Comparison of ENCODE assay signal across 8 cellular contexts in genomic region chr13:21059641-21060040, GRCh38. TPM values are rescaled to one million over a fixed set of nuclear protein-coding genes. Genes with fewer than 3 reads are reported as not detected.
DNase-seq lines count a peak whose midpoint lies in the region; ATAC-seq, FAIRE-seq and TF ChIP-seq lines count a peak whose summit lies in the region.
"Not testable (repeated sequence)": the region's sequence is repeated elsewhere in the genome, so short reads cannot be mapped to it uniquely, and the experiment has no call there.

No MANE protein-coding gene starts in this region.

- TF ChIP-seq CTCF in A549 (IDR thresholded peaks at IDR 0.05); HFF-Myc (IDR thresholded peaks at IDR 0.05; ENCODE audit: low read depth, low read length, missing control alignments); WI38 (IDR thresholded peaks at IDR 0.05; ENCODE audit: low read depth, low read length); astrocyte of the spinal cord (IDR thresholded peaks at IDR 0.05; ENCODE audit: low read depth, low read length); keratinocyte (optimal IDR thresholded peaks at IDR 0.05 in 1 of 3, IDR thresholded peaks at IDR 0.05 in 1 of 3, conservative IDR thresholded peaks at IDR 0.05 in 1 of 3; ENCODE audit: extremely low read depth in 1 of 3, insufficient read depth in 2 of 3, low read length in 3 of 3); nephron progenitor cell (IDR thresholded peaks at IDR 0.05); smooth muscle cell (IDR thresholded peaks at IDR 0.05; ENCODE audit: borderline replicate concordance, insufficient read depth, poor library complexity, severe bottlenecking): not testable (repeated sequence)

- H3K79me2 ChIP-seq in keratinocyte (ENCODE audit: control insufficient read depth, insufficient read depth, low read length) (peaks cover 54% of the 10 kb centered on the region), smooth muscle cell (ENCODE audit: low read depth) (peaks cover 64% of the 10 kb centered on the region)

- CTCF ChIA-PET in A549 (lab: Yijun Ruan, JAX) = interaction anchor here (1.3 to 1.6 kb wide), 3 partner anchors 18 to 116 kb away, joined by 3 read pairs; no protein-coding TSS in a partner anchor

- not testable (repeated sequence) for H3K36me3 Mint-ChIP-seq in nephron progenitor cell (ENCODE audit: low read depth)

- H3K9me3 ChIP-seq in A549; esophagus (ENCODE audit: control insufficient read depth in 2 of 2, insufficient read depth in 1 of 2, low read depth in 1 of 2, low read length in 1 of 2); keratinocyte (ENCODE audit: control insufficient read depth, low read depth, low read length); smooth muscle cell (replicated peaks; ENCODE audit: low read depth): not testable (repeated sequence)

- peaks cover 32% of the 10 kb centered on the region for H3K4me1 Mint-ChIP-seq in nephron progenitor cell

- FAIRE-seq in A549 (lab: Jason Lieb, UNC); keratinocyte (lab: Jason Lieb, UNC): not testable (repeated sequence)

- not testable (repeated sequence) for H3K9me1 ChIP-seq in keratinocyte (ENCODE audit: control insufficient read depth, extremely low read depth, insufficient read depth, low read length)

- TF ChIP-seq EP300 in A549 (IDR thresholded peaks at IDR 0.05) = not testable (repeated sequence)

- H3K27ac ChIP-seq in A549 = peak overlapping the region; percentile 95 to 100; a peak in 4 of 6 replicates
- H3K27ac ChIP-seq in esophagus (ENCODE audit: low read depth in 2 of 2, low read length in 1 of 2) = peak overlapping the region; percentile 98 to 99
- not testable (repeated sequence) for H3K27ac ChIP-seq in keratinocyte (ENCODE audit: control insufficient read depth, insufficient read depth, low read length)
- H3K27ac ChIP-seq in smooth muscle cell (ENCODE audit: low read depth) = peak overlapping the region; percentile 99

- ATAC-seq in A549 = not testable (repeated sequence)

- H3K4me1 ChIP-seq in A549 = peaks cover 39% of the 10 kb centered on the region; the same call in 2 of the 3 replicates
- not testable (repeated sequence) for H3K4me1 ChIP-seq in esophagus (ENCODE audit: control insufficient read depth in 2 of 2, insufficient read depth in 2 of 2, low read length in 1 of 2)
- H3K4me1 ChIP-seq in keratinocyte (ENCODE audit: control insufficient read depth, extremely low read depth, insufficient read depth, low read length) = peaks cover 10% of the 10 kb centered on the region
- H3K4me1 ChIP-seq in smooth muscle cell (ENCODE audit: low read depth) = peaks cover 26% of the 10 kb centered on the region

- H3F3A ChIP-seq in smooth muscle cell (ENCODE audit: low read depth) = not testable (repeated sequence)

- not testable (repeated sequence) for H3K9me3 Mint-ChIP-seq in nephron progenitor cell

- H3K4me3 Mint-ChIP-seq in nephron progenitor cell = peak overlapping the region; percentile 85

- H3K4me2 ChIP-seq in A549 (peak overlapping the region; percentile 81), keratinocyte (ENCODE audit: control insufficient read depth, extremely low read depth, insufficient read depth, low read depth, low read length) (peak overlapping the region; percentile 80), smooth muscle cell (peak overlapping the region; percentile 90)

- TF ChIP-seq RAD21 in A549 (conservative IDR thresholded peaks at IDR 0.05 in 1 of 2, IDR thresholded peaks at IDR 0.05 in 1 of 2) = not testable (repeated sequence)

- H2AFZ ChIP-seq in keratinocyte (ENCODE audit: control insufficient read depth, low read length); smooth muscle cell (ENCODE audit: low read depth): not testable (repeated sequence)

- H3K27ac Mint-ChIP-seq in nephron progenitor cell = not testable (repeated sequence)

- not testable (repeated sequence) for H3K27me3 Mint-ChIP-seq in nephron progenitor cell (ENCODE audit: low read depth, poor library complexity)

- not testable (repeated sequence) for H3K27me3 ChIP-seq in esophagus (ENCODE audit: control insufficient read depth in 1 of 2, insufficient read depth in 2 of 2, low read length in 2 of 2); keratinocyte (ENCODE audit: control insufficient read depth, extremely low read depth, insufficient read depth, low read length); smooth muscle cell (ENCODE audit: low read depth)

- not testable (repeated sequence) for H4K20me1 ChIP-seq in keratinocyte (ENCODE audit: control insufficient read depth, extremely low read depth, insufficient read depth, low read length)
- peaks cover 58% of the 10 kb centered on the region for H4K20me1 ChIP-seq in smooth muscle cell (ENCODE audit: low read depth)

- TF ChIP-seq POLR2A in A549 (IDR thresholded peaks at IDR 0.05; ENCODE audit: low read length) = not testable (repeated sequence)

- dilution Hi-C loops in keratinocyte (cut with MboI; ENCODE audit: extremely low pct_ligation_motif_present, low sequenced_read_pairs) = not testable (repeated sequence)

- H3K4me3 ChIP-seq in A549 (peak overlapping the region; percentile 69), HFF-Myc (replicated peaks; ENCODE audit: low read depth, low read length) (peak overlapping the region; percentile 87), WI38 (ENCODE audit: low read depth, low read length) (peak overlapping the region; percentile 89), astrocyte of the spinal cord (ENCODE audit: low read depth, low read length) (peak overlapping the region; percentile 65), esophagus (ENCODE audit: low read depth in 1 of 2, low read length in 2 of 2) (peak overlapping the region; percentile 85 to 88), keratinocyte (ENCODE audit: control insufficient read depth in 2 of 3, extremely low read depth in 1 of 3, insufficient read depth in 2 of 3, low read depth in 1 of 3, low read length in 3 of 3) (peak overlapping the region; percentile 73 to 85 (median 83)), smooth muscle cell (peak overlapping the region; percentile 97)

- H3K9ac ChIP-seq in keratinocyte (ENCODE audit: control insufficient read depth, extremely low read depth, insufficient read depth, low read length) = peak overlapping the region; percentile 87
- peak overlapping the region; percentile 100 for H3K9ac ChIP-seq in smooth muscle cell (ENCODE audit: low read depth)

- in situ Hi-C loops in astrocyte of the spinal cord (cut with HindIII; ENCODE audit: low sequenced_read_pairs) = not testable (repeated sequence)

- POLR2A ChIA-PET in A549 (lab: Yijun Ruan, JAX) = interaction anchor here (1.0 to 2.7 kb wide), 2 partner anchors 10 kb away, joined by 6 to 14 read pairs; no protein-coding TSS in a partner anchor

- DNase-seq in A549 (ENCODE audit: low read depth in 1 of 2, low spot score in 1 of 2); HFF-Myc (ENCODE audit: extremely low read depth, low read depth); astrocyte of the spinal cord (ENCODE audit: low read depth, low spot score); keratinocyte (ENCODE audit: low read depth, low spot score); nephron progenitor cell; smooth muscle cell (lab: John Stamatoyannopoulos, UW; ENCODE audit: unreplicated experiment): not testable (repeated sequence)

- H3K36me3 ChIP-seq in esophagus (ENCODE audit: control insufficient read depth in 2 of 2, insufficient read depth in 2 of 2, low read length in 1 of 2); keratinocyte (ENCODE audit: control insufficient read depth in 2 of 2, extremely low read depth in 1 of 2, insufficient read depth in 2 of 2, low read length in 2 of 2); smooth muscle cell (ENCODE audit: low read depth): not testable (repeated sequence)

- 92% methylated on average over 20 of the region's 20 CpGs for WGBS in A549 (ENCODE audit: missing lambda C conversion rate)
- 96% methylated on average over 20 of the region's 20 CpGs for WGBS in esophagus, 2 donors
- 76% methylated on average over 20 of the region's 20 CpGs for WGBS in smooth muscle cell (ENCODE audit: low lambda C conversion rate)

RNA-seq across cellular contexts. Expression of gene LATS2, which starts 1.7 kb away (rescaled TPM):
- polyA plus RNA-seq in A549 (2011; rRNA removed) (7.0 and 7.8 TPM in 2 replicates), A549 (2017; fragmentation: RNase III; extraction: RNeasy Plus Mini Kit Qiagen cat#74134 plus additional on column Dnase treatment) (7.7 to 7.9 TPM (median 7.8 TPM) in 3 replicates), esophagus (1 to 10 TPM; 5.1 to 5.2 TPM), keratinocyte (5.3 to 9.2 TPM (median 6.7 TPM) in 3 replicates), smooth muscle cell (6.9 and 8.9 TPM in 2 replicates)
- polyA plus RNA-seq in A549 (2012; cell fraction: cytosol; rRNA removed) = 9.9 and 13.0 TPM in 2 replicates
- polyA plus RNA-seq in A549 (2012; cell fraction: nucleus; rRNA removed) = 10.7 and 14.1 TPM in 2 replicates
- polyA minus RNA-seq in A549 (2011; rRNA and poly(A)+ RNA removed) = 10.1 and 11.6 TPM in 2 replicates
- 9.3 TPM for polyA plus RNA-seq in keratinocyte (2011; ENCODE audit: low read depth)
- polyA plus RNA-seq in keratinocyte (2011; cell fraction: cytosol; rRNA removed) = 6.1 and 6.3 TPM in 2 replicates
- 12.7 and 13.3 TPM in 2 replicates for polyA plus RNA-seq in keratinocyte (2011; cell fraction: nucleus; rRNA removed)
- 10.7 and 11.1 TPM in 2 replicates for polyA plus RNA-seq in keratinocyte (2012; ENCODE audit: low replicate concordance)
- polyA minus RNA-seq in keratinocyte = 7.9 to 14.1 TPM (median 11.0 TPM) in 3 replicates
- 10.0 TPM for polyA minus RNA-seq in keratinocyte (2011; cell fraction: cytosol; rRNA and poly(A)+ RNA removed)
- polyA minus RNA-seq in keratinocyte (2011; cell fraction: nucleus; rRNA and poly(A)+ RNA removed) = 13.7 and 17.0 TPM in 2 replicates
- 20.8 and 26.4 TPM in 2 replicates for total RNA-seq in smooth muscle cell
